10 cellular contexts compared by ENCODE assay signal in the genomic region with DNA sequence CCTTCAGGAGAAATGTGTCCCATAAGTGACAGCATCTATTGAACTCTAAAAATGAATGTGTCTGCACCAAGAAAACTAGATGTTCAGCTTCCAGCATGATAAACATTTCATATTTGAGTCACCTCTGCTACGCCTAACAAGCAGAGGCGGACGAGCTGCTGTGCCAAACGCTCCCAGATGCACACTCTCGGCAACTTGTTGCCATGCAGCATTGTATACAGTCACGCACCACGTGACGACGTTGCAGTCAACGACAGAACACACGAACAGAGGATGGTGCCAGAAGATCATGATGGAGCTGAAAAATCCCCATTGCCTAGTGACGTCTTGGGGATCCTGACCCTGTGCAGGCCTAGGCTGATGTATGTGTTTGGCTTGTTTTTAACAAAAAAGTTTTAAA.
DNase-seq lines count a peak whose midpoint lies in the region; ATAC-seq, FAIRE-seq and TF ChIP-seq lines count a peak whose summit lies in the region.
"Had no signal": no experiment of that assay in that cellular context is flagged by ENCODE, and none has a peak within 500 bp of the region (broad histone marks: within the 10 kb centered on the region; RNA-seq: fewer than 3 reads in every experiment).

No MANE protein-coding gene starts in this region.

- H3K27me3 ChIP-seq in dorsolateral prefrontal cortex (no peaks in the 10 kb centered on the region), thyroid gland (no peaks in the 10 kb centered on the region)

- intact Hi-C loops in dorsolateral prefrontal cortex (cut with DNase I) (loop anchor here in 1 of 2 donors (5.0 to 10.0 kb wide), 2 partner anchors 61 to 124 kb away; no protein-coding TSS in a partner anchor), thyroid gland (cut with DNase I) (loop anchor here (10.0 kb wide), 1 partner anchor 111 kb away; no protein-coding TSS in a partner anchor)

- no peak overlapping the region for H3K4me3 ChIP-seq in dorsolateral prefrontal cortex
- no peak overlapping the region for H3K4me3 ChIP-seq in thyroid gland (replicated peaks in 1 of 3)

- WGBS in thyroid gland, 2 donors: 70 to 81% methylated on average over 12 of the region's 12 CpGs

- FAIRE-seq in H54 (lab: Jason Lieb, UNC): no peak
- FAIRE-seq: islet of Langerhans had no signal

- no peaks in the 10 kb centered on the region for H3K9me3 ChIP-seq in thyroid gland

- in situ Hi-C loops in KBM-7 (cut with MboI; ENCODE audit: low pct_unique_long_range_greater_than_20kb, low sequenced_read_pairs): no loop called here

- peak overlapping the region in 2 of 59 donors; percentile 13 for H3K27ac ChIP-seq in dorsolateral prefrontal cortex
- H3K27ac ChIP-seq in thyroid gland: no peak overlapping the region
- H3K27ac ChIP-seq: VCaP had no signal

- peak; percentile 40 for ATAC-seq in GM18520 (IDR thresholded peaks at IDR 0.05; ENCODE audit: unreplicated experiment)

- peaks cover 0 to 1% of the 10 kb centered on the region in 2 donors for H3K4me1 ChIP-seq in thyroid gland

- DNase-seq in NCI-H2081 treated with DMSO at 0.1 percent for 48 hours (lab: John Stamatoyannopoulos, UW): peak; percentile 60
- DNase-seq in dorsolateral prefrontal cortex: peak in 9 of 10 donors; percentile 39 to 85 (median 72)
- DNase-seq in stimulated activated CD4-positive, alpha-beta T cell treated with anti-CD3 and anti-CD28 coated beads, Interleukin-12 subunit alpha, Interleukin-12 subunit beta, amount 100 ng/mL, for 4 hours: peak; percentile 22
- DNase-seq in thyroid gland: no peak
- no peak for DNase-seq in H54 (ENCODE audit: insufficient read length, low spot score)
- no peak for DNase-seq in KBM-7
- no peak for DNase-seq in ureter (ENCODE audit: low spot score)

- TF ChIP-seq POLR2A in thyroid gland (IDR thresholded peaks at IDR 0.05) (no peak), H54 (IDR thresholded peaks at IDR 0.05; ENCODE audit: low read depth, low read length) (no peak)

- TF ChIP-seq CTCF in dorsolateral prefrontal cortex (IDR thresholded peaks at IDR 0.05 in 54 of 56, conservative IDR thresholded peaks at IDR 0.05 in 2 of 56; ENCODE audit: low read depth in 1 of 56, partially characterized antibody in 56 of 56) (peak in 26 of 56 donors; percentile 9 to 65 (median 32)), thyroid gland (IDR thresholded peaks at IDR 0.05) (no peak)

- no peaks in the 10 kb centered on the region for H3K36me3 ChIP-seq in thyroid gland

Comparison
In these comparisons a context has a peak if more than half of its experiments do, and no peak if none do; other contexts are left out.
1. DNase-seq: peak in NCI-H2081 treated with DMSO at 0.1 percent for 48 hours (single experiment), dorsolateral prefrontal cortex (9 of 10) and stimulated activated CD4-positive, alpha-beta T cell treated with anti-CD3 and anti-CD28 coated beads, Interleukin-12 subunit alpha, Interleukin-12 subunit beta, amount 100 ng/mL, for 4 hours (single experiment); none in thyroid gland (0 of 2), H54 (single experiment), KBM-7 (single experiment) and ureter (single experiment).